Comparison of ENCODE assay signal across 8 cellular contexts in the genomic region with DNA sequence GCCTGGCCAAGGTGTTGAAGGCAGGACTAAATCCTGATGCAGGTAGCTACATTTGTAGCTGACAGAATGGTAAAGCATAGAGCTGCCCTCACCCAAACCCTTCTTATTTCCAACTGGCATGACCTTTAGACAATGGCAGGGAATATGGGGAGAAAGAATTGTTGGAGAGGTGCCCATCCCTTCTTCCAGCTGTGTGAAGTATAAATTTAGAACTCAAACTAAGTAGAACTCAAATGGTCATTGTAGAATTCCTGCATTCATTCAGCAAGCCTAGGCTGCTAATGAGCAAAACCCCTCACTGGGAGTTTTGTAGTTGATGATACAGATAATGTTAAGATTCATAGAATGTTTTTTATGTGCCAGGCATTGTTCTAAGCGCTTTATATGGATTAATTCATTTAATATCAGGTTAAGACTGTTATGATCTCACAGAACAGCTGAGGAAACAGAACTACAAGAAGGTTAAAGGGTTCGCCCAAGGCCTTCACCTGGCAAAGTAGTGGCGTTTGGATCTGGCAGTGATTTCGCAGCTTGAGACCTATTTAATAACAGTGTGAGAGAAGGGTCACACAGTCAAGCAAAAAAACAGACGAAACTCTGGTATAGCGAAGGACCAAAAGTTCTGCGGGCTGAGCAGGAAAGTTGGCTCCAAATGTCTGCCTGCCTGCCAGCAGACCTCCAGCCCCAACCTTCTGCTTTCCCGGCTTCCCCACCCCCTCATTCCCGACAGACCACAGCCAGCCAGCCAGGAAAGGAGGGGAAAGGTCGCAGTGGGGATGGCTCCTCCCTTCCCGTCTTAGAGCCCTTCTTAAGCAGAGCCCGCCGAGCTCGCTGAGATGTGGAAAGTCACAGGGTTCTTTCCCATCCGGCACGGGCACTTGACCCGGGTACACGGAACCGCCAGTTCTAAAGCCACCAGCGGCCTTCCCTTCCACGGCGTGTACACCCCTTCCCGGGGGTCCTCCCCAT.
DNase-seq lines count a peak whose midpoint lies in the region; ATAC-seq lines count a peak whose summit lies in the region.

No MANE protein-coding gene starts in this region.

- ATAC-seq in HG03571 (IDR thresholded peaks at IDR 0.05; ENCODE audit: unreplicated experiment) (no peak), GM19035 (IDR thresholded peaks at IDR 0.05; ENCODE audit: unreplicated experiment) (no peak), GM21423 (IDR thresholded peaks at IDR 0.05; ENCODE audit: unreplicated experiment) (no peak)

- H3K4me1 ChIP-seq in rectal smooth muscle tissue (ENCODE audit: control insufficient read depth, insufficient read depth, low read length) = peaks cover 15% of the 10 kb centered on the region

- DNase-seq in GM04504 (ENCODE audit: low read depth) (peak; percentile 46), amygdala (lab: John Stamatoyannopoulos, UW) (peak in 46 of 56 donors; percentile 8 to 76 (median 43)), iPS DF 19.7 (ENCODE audit: low read depth, low spot score) (peak; percentile 65)
- no peak for DNase-seq in activated CD4-positive, alpha-beta T cell treated with anti-CD3 and anti-CD28 coated beads for 48 hours

- peak overlapping the region; percentile 24 for H3K9ac ChIP-seq in rectal smooth muscle tissue (ENCODE audit: low read length)

- peak overlapping the region; percentile 85 for H3K27ac ChIP-seq in rectal smooth muscle tissue (ENCODE audit: low read depth, low read length)

- H3K27me3 ChIP-seq in rectal smooth muscle tissue (ENCODE audit: control insufficient read depth, insufficient read depth, low read length) = no peaks in the 10 kb centered on the region

- H3K4me3 ChIP-seq in rectal smooth muscle tissue (ENCODE audit: low read length) = peak overlapping the region; percentile 44

- H3K36me3 ChIP-seq in rectal smooth muscle tissue (ENCODE audit: control insufficient read depth, insufficient read depth, low read length) = no peaks in the 10 kb centered on the region
